In genomic region chr4:100348472-100348871, GRCh38 we compare ENCODE assay signal across 2 cellular contexts.
TF ChIP-seq lines count a peak whose summit lies in the region.

No MANE protein-coding gene starts in this region.

TF ChIP-seq in IMR-90, 13 proteins besides CTCF, POLR2A, EP300 and RAD21 (continued from another document):
- TF ChIP-seq CEBPB (IDR thresholded peaks at IDR 0.05; ENCODE audit: low read depth, low read length): peak; percentile 85
- TF ChIP-seq MXI1 (IDR thresholded peaks at IDR 0.05; ENCODE audit: borderline replicate concordance, low read depth, low read length): no peak
- peak; percentile 49; the same call in 1 of the 2 replicates for TF ChIP-seq FOS (IDR thresholded peaks at IDR 0.05; ENCODE audit: low read depth, low read length)
TF ChIP-seq in IMR-90: peak in this region for 2.

TF ChIP-seq in GM23338, 12 proteins besides CTCF, POLR2A, EP300 and RAD21 (continued from another document):
- TF ChIP-seq, protein P1, sequence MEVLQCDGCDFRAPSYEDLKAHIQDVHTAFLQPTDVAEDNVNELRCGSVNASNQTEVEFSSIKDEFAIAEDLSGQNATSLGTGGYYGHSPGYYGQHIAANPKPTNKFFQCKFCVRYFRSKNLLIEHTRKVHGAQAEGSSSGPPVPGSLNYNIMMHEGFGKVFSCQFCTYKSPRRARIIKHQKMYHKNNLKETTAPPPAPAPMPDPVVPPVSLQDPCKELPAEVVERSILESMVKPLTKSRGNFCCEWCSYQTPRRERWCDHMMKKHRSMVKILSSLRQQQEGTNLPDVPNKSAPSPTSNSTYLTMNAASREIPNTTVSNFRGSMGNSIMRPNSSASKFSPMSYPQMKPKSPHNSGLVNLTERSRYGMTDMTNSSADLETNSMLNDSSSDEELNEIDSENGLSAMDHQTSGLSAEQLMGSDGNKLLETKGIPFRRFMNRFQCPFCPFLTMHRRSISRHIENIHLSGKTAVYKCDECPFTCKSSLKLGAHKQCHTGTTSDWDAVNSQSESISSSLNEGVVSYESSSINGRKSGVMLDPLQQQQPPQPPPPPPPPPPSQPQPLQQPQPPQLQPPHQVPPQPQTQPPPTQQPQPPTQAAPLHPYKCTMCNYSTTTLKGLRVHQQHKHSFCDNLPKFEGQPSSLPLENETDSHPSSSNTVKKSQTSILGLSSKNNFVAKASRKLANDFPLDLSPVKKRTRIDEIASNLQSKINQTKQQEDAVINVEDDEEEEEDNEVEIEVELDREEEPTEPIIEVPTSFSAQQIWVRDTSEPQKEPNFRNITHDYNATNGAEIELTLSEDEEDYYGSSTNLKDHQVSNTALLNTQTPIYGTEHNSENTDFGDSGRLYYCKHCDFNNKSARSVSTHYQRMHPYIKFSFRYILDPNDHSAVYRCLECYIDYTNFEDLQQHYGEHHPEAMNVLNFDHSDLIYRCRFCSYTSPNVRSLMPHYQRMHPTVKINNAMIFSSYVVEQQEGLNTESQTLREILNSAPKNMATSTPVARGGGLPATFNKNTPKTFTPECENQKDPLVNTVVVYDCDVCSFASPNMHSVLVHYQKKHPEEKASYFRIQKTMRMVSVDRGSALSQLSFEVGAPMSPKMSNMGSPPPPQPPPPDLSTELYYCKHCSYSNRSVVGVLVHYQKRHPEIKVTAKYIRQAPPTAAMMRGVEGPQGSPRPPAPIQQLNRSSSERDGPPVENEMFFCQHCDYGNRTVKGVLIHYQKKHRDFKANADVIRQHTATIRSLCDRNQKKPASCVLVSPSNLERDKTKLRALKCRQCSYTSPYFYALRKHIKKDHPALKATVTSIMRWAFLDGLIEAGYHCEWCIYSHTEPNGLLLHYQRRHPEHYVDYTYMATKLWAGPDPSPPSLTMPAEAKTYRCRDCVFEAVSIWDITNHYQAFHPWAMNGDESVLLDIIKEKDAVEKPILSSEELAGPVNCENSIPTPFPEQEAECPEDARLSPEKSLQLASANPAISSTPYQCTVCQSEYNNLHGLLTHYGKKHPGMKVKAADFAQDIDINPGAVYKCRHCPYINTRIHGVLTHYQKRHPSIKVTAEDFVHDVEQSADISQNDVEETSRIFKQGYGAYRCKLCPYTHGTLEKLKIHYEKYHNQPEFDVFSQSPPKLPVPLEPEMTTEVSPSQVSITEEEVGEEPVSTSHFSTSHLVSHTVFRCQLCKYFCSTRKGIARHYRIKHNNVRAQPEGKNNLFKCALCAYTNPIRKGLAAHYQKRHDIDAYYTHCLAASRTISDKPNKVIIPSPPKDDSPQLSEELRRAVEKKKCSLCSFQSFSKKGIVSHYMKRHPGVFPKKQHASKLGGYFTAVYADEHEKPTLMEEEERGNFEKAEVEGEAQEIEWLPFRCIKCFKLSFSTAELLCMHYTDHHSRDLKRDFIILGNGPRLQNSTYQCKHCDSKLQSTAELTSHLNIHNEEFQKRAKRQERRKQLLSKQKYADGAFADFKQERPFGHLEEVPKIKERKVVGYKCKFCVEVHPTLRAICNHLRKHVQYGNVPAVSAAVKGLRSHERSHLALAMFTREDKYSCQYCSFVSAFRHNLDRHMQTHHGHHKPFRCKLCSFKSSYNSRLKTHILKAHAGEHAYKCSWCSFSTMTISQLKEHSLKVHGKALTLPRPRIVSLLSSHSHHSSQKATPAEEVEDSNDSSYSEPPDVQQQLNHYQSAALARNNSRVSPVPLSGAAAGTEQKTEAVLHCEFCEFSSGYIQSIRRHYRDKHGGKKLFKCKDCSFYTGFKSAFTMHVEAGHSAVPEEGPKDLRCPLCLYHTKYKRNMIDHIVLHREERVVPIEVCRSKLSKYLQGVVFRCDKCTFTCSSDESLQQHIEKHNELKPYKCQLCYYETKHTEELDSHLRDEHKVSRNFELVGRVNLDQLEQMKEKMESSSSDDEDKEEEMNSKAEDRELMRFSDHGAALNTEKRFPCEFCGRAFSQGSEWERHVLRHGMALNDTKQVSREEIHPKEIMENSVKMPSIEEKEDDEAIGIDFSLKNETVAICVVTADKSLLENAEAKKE (CRISPR knock-in tag; IDR thresholded peaks at IDR 0.05): no peak
- TF ChIP-seq ZNF114 (CRISPR knock-in tag; IDR thresholded peaks at IDR 0.05) (no peak), REST (IDR thresholded peaks at IDR 0.05; ENCODE audit: unreplicated experiment) (no peak), JUNB (IDR thresholded peaks at IDR 0.05; ENCODE audit: unreplicated experiment) (no peak), ETS1 (IDR thresholded peaks at IDR 0.05) (no peak), STAT1 (IDR thresholded peaks at IDR 0.05; ENCODE audit: unreplicated experiment) (no peak), POLR2AphosphoS5 (IDR thresholded peaks at IDR 0.05; ENCODE audit: low read depth) (no peak), EZH2 (IDR thresholded peaks at IDR 0.05; ENCODE audit: low read depth, unreplicated experiment) (no peak), CREB1 (CRISPR knock-in tag; IDR thresholded peaks at IDR 0.05; ENCODE audit: low read depth) (no peak), ZNF331 (CRISPR knock-in tag; IDR thresholded peaks at IDR 0.05; ENCODE audit: low read depth) (no peak), EZH2phosphoT487 (IDR thresholded peaks at IDR 0.05; ENCODE audit: unreplicated experiment) (no peak)
